In genomic region chr3:51621091-51621892, GRCh38 we compare ENCODE assay signal across 11 cellular contexts. TPM values are rescaled to one million over a fixed set of nuclear protein-coding genes. Genes with fewer than 3 reads are reported as not detected.
DNase-seq lines count a peak whose midpoint lies in the region; ATAC-seq and TF ChIP-seq lines count a peak whose summit lies in the region.
"Had no signal": no experiment of that assay in that cellular context is flagged by ENCODE, and none has a peak within 500 bp of the region (broad histone marks: within the 10 kb centered on the region; RNA-seq: fewer than 3 reads in every experiment).

No MANE protein-coding gene starts in this region.

- H3K9me3 ChIP-seq in adipocyte (ENCODE audit: control insufficient read depth, low read length) (no peaks in the 10 kb centered on the region), cardiac muscle cell (ENCODE audit: low read depth) (no peaks in the 10 kb centered on the region)
- H3K9me3 ChIP-seq: SK-N-SH had no signal

- DNase-seq in DMS 273 treated with DMSO at 0.1 percent for 48 hours (lab: John Stamatoyannopoulos, UW) (peak; percentile 37), adipocyte (ENCODE audit: low read depth) (peak; percentile 70), cardiac muscle cell (ENCODE audit: low read depth in 1 of 2, low spot score in 1 of 2) (peak in 1 of 2 donors; percentile 58), sciatic nerve (ENCODE audit: low spot score) (no peak), coronary artery (ENCODE audit: low spot score) (no peak)
- DNase-seq in activated CD4-positive, alpha-beta T cell treated with anti-CD3 and anti-CD28 coated beads for 36 hours, result no peak
- DNase-seq: dermis blood vessel endothelial cell, DMS79 treated with DMSO at 0.1 percent for 48 hours, SK-N-SH had no signal

- H3K4me1 ChIP-seq in adipocyte (ENCODE audit: control insufficient read depth, insufficient read depth, low read length) (peaks cover 55% of the 10 kb centered on the region), cardiac muscle cell (ENCODE audit: low read depth) (no peaks in the 10 kb centered on the region)

- H3K4me3 ChIP-seq in adipocyte (ENCODE audit: low read length) (peak overlapping the region; percentile 26), cardiac muscle cell (no peak overlapping the region), coronary artery (no peak overlapping the region)

- no peaks in the 10 kb centered on the region for H3K36me3 ChIP-seq in adipocyte (ENCODE audit: control insufficient read depth, insufficient read depth, low read length, severe bottlenecking)
- H3K36me3 ChIP-seq in cardiac muscle cell, result no peaks in the 10 kb centered on the region

- TF ChIP-seq CTCF in cardiac muscle cell (IDR thresholded peaks at IDR 0.05; ENCODE audit: low read depth, low read length) (no peak), coronary artery (IDR thresholded peaks at IDR 0.05) (no peak)

- H3K9ac ChIP-seq in adipocyte (ENCODE audit: low read length), result peak overlapping the region; percentile 70
- H3K9ac ChIP-seq: SK-N-SH had no signal

- ATAC-seq in sciatic nerve, result peak; percentile 90
- ATAC-seq in HG03280 (IDR thresholded peaks at IDR 0.05; ENCODE audit: unreplicated experiment), result no peak
- ATAC-seq in HG03108 (IDR thresholded peaks at IDR 0.05; ENCODE audit: unreplicated experiment), result no peak
- ATAC-seq in activated CD4-positive, alpha-beta T cell treated with anti-CD3 and anti-CD28 coated beads for 36 hours, result no peak

- H3K27me3 Mint-ChIP-seq in activated CD4-positive, alpha-beta T cell treated with anti-CD3 and anti-CD28 coated beads for 36 hours, result no peaks in the 10 kb centered on the region

- no peak overlapping the region for H3K4me3 Mint-ChIP-seq in activated CD4-positive, alpha-beta T cell treated with anti-CD3 and anti-CD28 coated beads for 36 hours

- no peak overlapping the region for H3K27ac Mint-ChIP-seq in activated CD4-positive, alpha-beta T cell treated with anti-CD3 and anti-CD28 coated beads for 36 hours

- peaks cover 18% of the 10 kb centered on the region for H3K4me1 Mint-ChIP-seq in activated CD4-positive, alpha-beta T cell treated with anti-CD3 and anti-CD28 coated beads for 36 hours

- no peaks in the 10 kb centered on the region for H3K9me3 Mint-ChIP-seq in activated CD4-positive, alpha-beta T cell treated with anti-CD3 and anti-CD28 coated beads for 36 hours (ENCODE audit: low read depth)

- peak overlapping the region; percentile 10 for H3K27ac ChIP-seq in cardiac muscle cell
- H3K27ac ChIP-seq in coronary artery, result peak overlapping the region in 1 of 2 donors; percentile 43

- POLR2A ChIA-PET in activated CD4-positive, alpha-beta T cell treated with anti-CD3 and anti-CD28 coated beads for 36 hours (lab: Charles Lee), result no interaction called here

- no peaks in the 10 kb centered on the region for H3K27me3 ChIP-seq in adipocyte (replicated peaks; ENCODE audit: control insufficient read depth, insufficient read depth, low read length)
- no peaks in the 10 kb centered on the region for H3K27me3 ChIP-seq in cardiac muscle cell

- no peaks in the 10 kb centered on the region for H3K36me3 Mint-ChIP-seq in activated CD4-positive, alpha-beta T cell treated with anti-CD3 and anti-CD28 coated beads for 36 hours (ENCODE audit: low read depth)

- CTCF ChIA-PET in activated CD4-positive, alpha-beta T cell treated with anti-CD3 and anti-CD28 coated beads for 36 hours (lab: Charles Lee), result interaction anchor here (0.9 kb wide), 1 partner anchor 22 kb away, joined by 3 read pairs; no protein-coding TSS in a partner anchor

- intact Hi-C loops in sciatic nerve (cut with DNase I), result no loop called here
- intact Hi-C loops in activated CD4-positive, alpha-beta T cell treated with anti-CD3 and anti-CD28 coated beads for 36 hours (cut with DNase I, micrococcal nuclease), result no loop called here

RNA-seq across cellular contexts. Expression of gene TEX264, which starts 49.8 kb away (rescaled TPM):
- total RNA-seq in cardiac muscle cell, result 74.1 and 95.1 TPM in 2 replicates
- 71.9 and 83.9 TPM in 2 replicates for polyA plus RNA-seq in cardiac muscle cell
- total RNA-seq in sciatic nerve, result 35.8 TPM
- total RNA-seq in activated CD4-positive, alpha-beta T cell treated with anti-CD3 and anti-CD28 coated beads for 36 hours, result 10 to 100 TPM; 35.3 to 37.4 TPM

Comparison
In these comparisons a context has a peak if more than half of its experiments do, and no peak if none do; other contexts are left out.
1. DNase-seq: peak in DMS 273 treated with DMSO at 0.1 percent for 48 hours (single experiment) and adipocyte (single experiment); none in sciatic nerve (single experiment), activated CD4-positive, alpha-beta T cell treated with anti-CD3 and anti-CD28 coated beads for 36 hours (single experiment) and coronary artery (single experiment).